Comparison of ENCODE assay signal across 23 cellular contexts in genomic region chr6:138507977-138508675, GRCh38. TPM values are rescaled to one million over a fixed set of nuclear protein-coding genes. Genes with fewer than 3 reads are reported as not detected.
DNase-seq lines count a peak whose midpoint lies in the region; ATAC-seq and TF ChIP-seq lines count a peak whose summit lies in the region.
"Had no signal": no experiment of that assay in that cellular context is flagged by ENCODE, and none has a peak within 500 bp of the region (broad histone marks: within the 10 kb centered on the region; RNA-seq: fewer than 3 reads in every experiment).

No MANE protein-coding gene starts in this region.

- no peak for TF ChIP-seq POLR2A in transverse colon (IDR thresholded peaks at IDR 0.05)

- H3K9me3 Mint-ChIP-seq in effector memory CD8-positive, alpha-beta T cell, result no peaks in the 10 kb centered on the region
- H3K9me3 Mint-ChIP-seq: natural killer cell; T-helper 2 cell treated with Interferon-gamma antibody and Interleukin-4, amounts not matched to agents 5 μg/mL and 100 μg/mL, for 36 hours had no signal

- peak; percentile 61 for TF ChIP-seq RAD21 in liver (IDR thresholded peaks at IDR 0.05)

- no peak overlapping the region for H3K4me3 Mint-ChIP-seq in effector memory CD8-positive, alpha-beta T cell
- H3K4me3 Mint-ChIP-seq: natural killer cell; T-helper 2 cell treated with Interferon-gamma antibody and Interleukin-4, amounts not matched to agents 5 μg/mL and 100 μg/mL, for 36 hours had no signal

- H3K27me3 ChIP-seq in colonic mucosa, result no peaks in the 10 kb centered on the region
- H3K27me3 ChIP-seq in liver (ENCODE audit: control insufficient read depth in 4 of 4, insufficient read depth in 4 of 4, low read length in 3 of 4), result no peaks in the 10 kb centered on the region
- H3K27me3 ChIP-seq in transverse colon, result no peaks in the 10 kb centered on the region
- H3K27me3 ChIP-seq: testis had no signal

- H3K27me3 Mint-ChIP-seq in effector memory CD8-positive, alpha-beta T cell, result peaks cover 17 to 21% of the 10 kb centered on the region in 2 donors

- H3K4me1 Mint-ChIP-seq in effector memory CD8-positive, alpha-beta T cell (ENCODE audit: low read depth in 2 of 2), result no peaks in the 10 kb centered on the region
- H3K4me1 Mint-ChIP-seq: natural killer cell had no signal

- WGBS in liver, result 27% methylated on average over 7 of the region's 7 CpGs
- 41 to 55% methylated on average over 6 to 7 of the region's 7 CpGs for WGBS in transverse colon (ENCODE audit: low coverage in 1 of 2), 2 donors

- peak overlapping the region; percentile 68 for H3K27ac ChIP-seq in colonic mucosa
- peak overlapping the region; percentile 68 to 70 for H3K27ac ChIP-seq in liver (ENCODE audit: low read depth in 1 of 2, low read length in 2 of 2)
- H3K27ac ChIP-seq in transverse colon, result peak overlapping the region; percentile 50 to 66 (median 55)
- H3K27ac ChIP-seq: testis had no signal

- no peaks in the 10 kb centered on the region for H3K36me3 Mint-ChIP-seq in effector memory CD8-positive, alpha-beta T cell (ENCODE audit: insufficient read depth)
- H3K36me3 Mint-ChIP-seq: natural killer cell had no signal

- H3K9ac ChIP-seq in colonic mucosa (ENCODE audit: low read depth in 2 of 2, low read length in 2 of 2), result peak overlapping the region; percentile 17 to 57
- peak overlapping the region in 1 of 2 donors; percentile 68 for H3K9ac ChIP-seq in liver (ENCODE audit: low read depth in 1 of 2, low read length in 2 of 2)
- H3K9ac ChIP-seq: SK-N-SH had no signal

- intact Hi-C loops in colonic mucosa (cut with DNase I) (loop anchor here (2.0 kb wide), 1 partner anchor 79 kb away; no protein-coding TSS in a partner anchor), transverse colon (cut with DNase I; ENCODE audit: low total_unique reads) (loop anchor here (10.0 kb wide), 1 partner anchor 393 kb away; no protein-coding TSS in a partner anchor)

- H3K27ac Mint-ChIP-seq in effector memory CD8-positive, alpha-beta T cell, result no peak overlapping the region
- H3K27ac Mint-ChIP-seq: natural killer cell; T-helper 2 cell treated with Interferon-gamma antibody and Interleukin-4, amounts not matched to agents 5 μg/mL and 100 μg/mL, for 36 hours had no signal

- H3K9me3 ChIP-seq in colonic mucosa (no peaks in the 10 kb centered on the region), liver (ENCODE audit: control insufficient read depth in 4 of 4, low read length in 3 of 4) (no peaks in the 10 kb centered on the region), transverse colon (no peaks in the 10 kb centered on the region)
- H3K9me3 ChIP-seq: HAP-1, SK-N-SH, testis had no signal

- TF ChIP-seq CTCF in colonic mucosa (IDR thresholded peaks at IDR 0.05) (no peak), liver (IDR thresholded peaks at IDR 0.05; ENCODE audit: low read depth, low read length, missing input control) (no peak), transverse colon (IDR thresholded peaks at IDR 0.05) (no peak)

- DNase-seq in HT-29 (ENCODE audit: low spot score) (peak; percentile 39), colonic mucosa (peak; percentile 75), transverse colon (peak; percentile 54)
- DNase-seq in effector memory CD8-positive, alpha-beta T cell, result no peak
- DNase-seq: activated naive CD4-positive, alpha-beta T cell treated with anti-CD3 and anti-CD28 coated beads, Interleukin-2, amount 50 U/mL, for 16 hours; Kasumi-1; kidney glomerular epithelial cell; mesenchymal stem cell; natural killer cell; NCI-H1048; NCI-H2029; NCI-H345; NCI-H748 treated with DMSO at 0.1 percent for 48 hours; SK-N-SH; stimulated activated CD4-positive, alpha-beta T cell treated with anti-CD3 and anti-CD28 coated beads, Interleukin-12 subunit alpha, Interleukin-12 subunit beta, amount 100 ng/mL, for 4 hours; stimulated activated CD4-positive, alpha-beta T cell treated with anti-CD3 and anti-CD28 coated beads, Interleukin-4, amount 100 ng/mL, for 4 hours; stimulated activated naive CD4-positive, alpha-beta T cell; testis had no signal

- peaks cover 16% of the 10 kb centered on the region for H3K4me1 ChIP-seq in colonic mucosa
- peaks cover 10 to 52% (median 49%) of the 10 kb centered on the region in 4 donors for H3K4me1 ChIP-seq in liver (ENCODE audit: control insufficient read depth in 4 of 4, insufficient read depth in 4 of 4, low read length in 3 of 4)
- H3K4me1 ChIP-seq in transverse colon, result peaks cover 15 to 54% (median 28%) of the 10 kb centered on the region in 4 donors
- H3K4me1 ChIP-seq: testis had no signal

- TF ChIP-seq EP300 in transverse colon (IDR thresholded peaks at IDR 0.05; ENCODE audit: low read depth), result no peak

- no peak for ATAC-seq in GM21526 (IDR thresholded peaks at IDR 0.05; ENCODE audit: low FRiP score, unreplicated experiment)
- ATAC-seq in HG02588 (IDR thresholded peaks at IDR 0.05; ENCODE audit: unreplicated experiment), result no peak
- ATAC-seq in effector memory CD8-positive, alpha-beta T cell (replicated peaks), result no peak
- ATAC-seq: natural killer cell had no signal

- no peak overlapping the region for H3K4me3 ChIP-seq in colonic mucosa
- no peak overlapping the region for H3K4me3 ChIP-seq in liver (ENCODE audit: low read depth in 1 of 3, low read length in 3 of 3)
- H3K4me3 ChIP-seq in transverse colon, result no peak overlapping the region
- H3K4me3 ChIP-seq: HAP-1, testis had no signal

- in situ Hi-C loops in transverse colon (cut with MboI; ENCODE audit: low pct_ligation_motif_present in 1 of 4, low pct_unique_long_range_greater_than_20kb in 1 of 4, low sequenced_read_pairs in 3 of 4), result loop anchor here in 1 of 4 donors (25.0 kb wide), 1 partner anchor 396 kb away; the partner anchor contains the start of gene PERP

- H3K36me3 ChIP-seq in colonic mucosa (no peaks in the 10 kb centered on the region), liver (ENCODE audit: control insufficient read depth in 4 of 4, insufficient read depth in 3 of 4, low read depth in 1 of 4, low read length in 3 of 4) (no peaks in the 10 kb centered on the region), transverse colon (no peaks in the 10 kb centered on the region)
- H3K36me3 ChIP-seq: HAP-1 had no signal

TF ChIP-seq in liver, 16 proteins besides CTCF, POLR2A, EP300 and RAD21 (continues in another document):
- TF ChIP-seq RXRA (IDR thresholded peaks at IDR 0.05) (peak; percentile 85 to 93), MAX (IDR thresholded peaks at IDR 0.05) (peak; percentile 81), NR2F2 (IDR thresholded peaks at IDR 0.05) (peak; percentile 28), FOXA2 (IDR thresholded peaks at IDR 0.05) (peak; percentile 31), HNF4G (IDR thresholded peaks at IDR 0.05) (peak; percentile 93), JUND (IDR thresholded peaks at IDR 0.05) (peak; percentile 71 to 89), TAF1 (conservative IDR thresholded peaks at IDR 0.05) (peak; percentile 56), YY1 (IDR thresholded peaks at IDR 0.05) (peak; percentile 94), EGR1 (IDR thresholded peaks at IDR 0.05; ENCODE audit: low read depth in 2 of 2) (peak; percentile 34 to 65), HNF4A (conservative IDR thresholded peaks at IDR 0.05) (peak; percentile 98 to 99), ATF3 (IDR thresholded peaks at IDR 0.05) (peak; percentile 64), SP1 (IDR thresholded peaks at IDR 0.05) (peak; percentile 94)
- TF ChIP-seq, protein P1, sequence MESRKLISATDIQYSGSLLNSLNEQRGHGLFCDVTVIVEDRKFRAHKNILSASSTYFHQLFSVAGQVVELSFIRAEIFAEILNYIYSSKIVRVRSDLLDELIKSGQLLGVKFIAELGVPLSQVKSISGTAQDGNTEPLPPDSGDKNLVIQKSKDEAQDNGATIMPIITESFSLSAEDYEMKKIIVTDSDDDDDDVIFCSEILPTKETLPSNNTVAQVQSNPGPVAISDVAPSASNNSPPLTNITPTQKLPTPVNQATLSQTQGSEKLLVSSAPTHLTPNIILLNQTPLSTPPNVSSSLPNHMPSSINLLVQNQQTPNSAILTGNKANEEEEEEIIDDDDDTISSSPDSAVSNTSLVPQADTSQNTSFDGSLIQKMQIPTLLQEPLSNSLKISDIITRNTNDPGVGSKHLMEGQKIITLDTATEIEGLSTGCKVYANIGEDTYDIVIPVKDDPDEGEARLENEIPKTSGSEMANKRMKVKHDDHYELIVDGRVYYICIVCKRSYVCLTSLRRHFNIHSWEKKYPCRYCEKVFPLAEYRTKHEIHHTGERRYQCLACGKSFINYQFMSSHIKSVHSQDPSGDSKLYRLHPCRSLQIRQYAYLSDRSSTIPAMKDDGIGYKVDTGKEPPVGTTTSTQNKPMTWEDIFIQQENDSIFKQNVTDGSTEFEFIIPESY (IDR thresholded peaks at IDR 0.05), result peak; percentile 90

RNA-seq across cellular contexts. Expression of gene NHSL1, which starts 8.8 kb away (rescaled TPM):
- total RNA-seq in HT-29 (2014; rRNA removed; shearing (Covaris generic)), result 14.1 and 15.6 TPM in 2 replicates
- total RNA-seq in colonic mucosa (10 to 100 TPM; 82.8 to 94.8 TPM), liver (10 to 100 TPM; 10.9 to 33.0 TPM), transverse colon (100 to 1,000 TPM in 2 of 4 donors, 10 to 100 TPM in 2; 73.2 to 117 (median 98.0) TPM)
- polyA plus RNA-seq in liver, result 10 to 100 TPM in 1 of 2 donors, 1 to 10 TPM in 1; 6.6 to 30.4 TPM

Comparison
In these comparisons a context has a peak if more than half of its experiments do, and no peak if none do; other contexts are left out.
1. DNase-seq: peak in HT-29 (single experiment), colonic mucosa (single experiment) and transverse colon (single experiment); none in effector memory CD8-positive, alpha-beta T cell (0 of 3).
2. Peak in every context shown above with its lines, with median percentiles within 50 percentile points of each other: H3K27ac ChIP-seq.